ENCODE assay signal across 7 cellular contexts in the genomic region with DNA sequence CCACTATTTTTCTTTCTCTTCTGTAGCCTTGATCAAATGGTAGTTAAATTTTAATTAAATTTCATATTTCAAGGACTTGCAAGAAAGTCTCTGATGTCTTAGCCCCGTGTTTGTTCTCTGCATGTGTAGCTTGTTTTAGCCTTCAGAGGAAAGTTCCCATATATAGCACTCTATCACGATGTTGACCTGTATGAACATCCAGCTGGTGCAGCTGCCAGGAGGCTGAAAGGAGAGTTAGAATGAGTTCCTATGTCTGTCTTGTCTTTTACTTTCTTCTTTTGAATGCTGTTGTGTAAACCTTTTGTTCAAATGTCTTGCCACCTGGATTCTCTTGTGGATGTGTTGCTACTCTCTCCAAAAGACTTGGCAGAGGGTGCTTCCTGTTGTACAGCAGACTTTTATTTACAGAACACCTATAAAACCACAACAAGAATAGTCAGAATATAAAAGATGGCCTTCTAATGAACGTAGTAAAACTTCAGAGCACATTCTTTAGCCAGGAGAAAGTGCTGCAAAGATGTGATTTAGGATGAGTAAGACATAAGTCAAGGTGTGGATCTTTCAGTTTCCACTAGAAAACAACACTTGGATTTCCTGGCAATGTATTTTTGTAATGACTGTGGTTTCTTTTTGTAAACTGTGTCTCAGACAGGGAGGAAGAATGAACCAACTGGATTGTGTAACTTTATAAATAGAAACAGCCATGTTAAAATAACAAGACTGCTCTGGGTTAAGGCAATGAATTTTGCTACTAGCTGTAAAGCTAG. TPM values are rescaled to one million over a fixed set of nuclear protein-coding genes. Genes with fewer than 3 reads are reported as not detected.
DNase-seq lines count a peak whose midpoint lies in the region; ATAC-seq and TF ChIP-seq lines count a peak whose summit lies in the region.

No MANE protein-coding gene starts in this region.

- DNase-seq in OCI-M1 (lab: John Stamatoyannopoulos, UW) (peak; percentile 21), fibroblast of villous mesenchyme (ENCODE audit: low read depth) (peak; percentile 94), stomach (no peak), NCI-H1436 treated with DMSO at 0.1 percent for 48 hours (lab: John Stamatoyannopoulos, UW) (no peak)
- DNase-seq in activated CD4-positive, alpha-beta T cell treated with anti-CD3 and anti-CD28 coated beads, Interleukin-2, amount 10 ng/mL, durations not matched to agents 24 days and 14 days: no peak

- no peak for TF ChIP-seq POLR2A in stomach (IDR thresholded peaks at IDR 0.05)

- TF ChIP-seq CTCF in fibroblast of villous mesenchyme (IDR thresholded peaks at IDR 0.05; ENCODE audit: insufficient read depth, low read depth, low read length) (no peak), stomach (IDR thresholded peaks at IDR 0.05) (no peak)

- H3K27ac ChIP-seq in stomach: peak overlapping the region in 3 of 5 donors; percentile 2 to 44 (median 21)

- peaks cover 0 to 17% (median 9%) of the 10 kb centered on the region in 4 donors for H3K4me1 ChIP-seq in stomach

- peak; percentile 28 for ATAC-seq in GM21360 (IDR thresholded peaks at IDR 0.05; ENCODE audit: unreplicated experiment)
- ATAC-seq in GM19324 (IDR thresholded peaks at IDR 0.05; ENCODE audit: low FRiP score, unreplicated experiment): no peak

- no peak overlapping the region for H3K4me3 Mint-ChIP-seq in activated CD4-positive, alpha-beta T cell treated with anti-CD3 and anti-CD28 coated beads, Interleukin-2, amount 10 ng/mL, durations not matched to agents 24 days and 14 days

- H3K4me3 ChIP-seq in fibroblast of villous mesenchyme (ENCODE audit: low read depth, low read length) (no peak overlapping the region), stomach (no peak overlapping the region)

- no peak overlapping the region for H3K27ac Mint-ChIP-seq in activated CD4-positive, alpha-beta T cell treated with anti-CD3 and anti-CD28 coated beads, Interleukin-2, amount 10 ng/mL, durations not matched to agents 24 days and 14 days

- no peaks in the 10 kb centered on the region for H3K27me3 ChIP-seq in stomach

- peaks cover 2% of the 10 kb centered on the region for H3K4me1 Mint-ChIP-seq in activated CD4-positive, alpha-beta T cell treated with anti-CD3 and anti-CD28 coated beads, Interleukin-2, amount 10 ng/mL, durations not matched to agents 24 days and 14 days

- H3K27me3 Mint-ChIP-seq in activated CD4-positive, alpha-beta T cell treated with anti-CD3 and anti-CD28 coated beads, Interleukin-2, amount 10 ng/mL, durations not matched to agents 24 days and 14 days: no peaks in the 10 kb centered on the region

- TF ChIP-seq EP300 in stomach (IDR thresholded peaks at IDR 0.05): no peak

- no peaks in the 10 kb centered on the region for H3K9me3 ChIP-seq in stomach

- WGBS in stomach, 5 donors: 29 to 36% (median 32%) methylated on average over 3 of the region's 3 CpGs

- no peaks in the 10 kb centered on the region for H3K36me3 Mint-ChIP-seq in activated CD4-positive, alpha-beta T cell treated with anti-CD3 and anti-CD28 coated beads, Interleukin-2, amount 10 ng/mL, durations not matched to agents 24 days and 14 days (ENCODE audit: low read depth)

- H3K36me3 ChIP-seq in stomach: no peaks in the 10 kb centered on the region

- no peaks in the 10 kb centered on the region for H3K9me3 Mint-ChIP-seq in activated CD4-positive, alpha-beta T cell treated with anti-CD3 and anti-CD28 coated beads, Interleukin-2, amount 10 ng/mL, durations not matched to agents 24 days and 14 days

- intact Hi-C loops in stomach (cut with DNase I; ENCODE audit: low total_unique reads): no loop called here
- intact Hi-C loops in activated CD4-positive, alpha-beta T cell treated with anti-CD3 and anti-CD28 coated beads, Interleukin-2, amount 10 ng/mL, durations not matched to agents 24 days and 14 days (cut with micrococcal nuclease): no loop called here

RNA-seq across cellular contexts. Expression of gene NAV3, which starts 17.2 kb away (rescaled TPM):
- total RNA-seq in fibroblast of villous mesenchyme (96.3 and 206 TPM in 2 replicates), stomach (10 to 100 TPM in 1 of 5 donors, 1 to 10 TPM in 4; 1.7 to 18.9 (median 3.5) TPM)
- polyA plus RNA-seq in stomach: under 1 TPM; 0.15 to 0.19 (median 0.18) TPM
- total RNA-seq in activated CD4-positive, alpha-beta T cell treated with anti-CD3 and anti-CD28 coated beads, Interleukin-2, amount 10 ng/mL, durations not matched to agents 24 days and 14 days: not detected in 2 replicates

Comparison
In these comparisons a context has a peak if more than half of its experiments do, and no peak if none do; other contexts are left out.
1. DNase-seq: peak in OCI-M1 (single experiment) and fibroblast of villous mesenchyme (single experiment); none in stomach (single experiment), activated CD4-positive, alpha-beta T cell treated with anti-CD3 and anti-CD28 coated beads, Interleukin-2, amount 10 ng/mL, durations not matched to agents 24 days and 14 days (single experiment) and NCI-H1436 treated with DMSO at 0.1 percent for 48 hours (single experiment).